Comparison of ENCODE assay signal across 8 cellular contexts in the genomic region with DNA sequence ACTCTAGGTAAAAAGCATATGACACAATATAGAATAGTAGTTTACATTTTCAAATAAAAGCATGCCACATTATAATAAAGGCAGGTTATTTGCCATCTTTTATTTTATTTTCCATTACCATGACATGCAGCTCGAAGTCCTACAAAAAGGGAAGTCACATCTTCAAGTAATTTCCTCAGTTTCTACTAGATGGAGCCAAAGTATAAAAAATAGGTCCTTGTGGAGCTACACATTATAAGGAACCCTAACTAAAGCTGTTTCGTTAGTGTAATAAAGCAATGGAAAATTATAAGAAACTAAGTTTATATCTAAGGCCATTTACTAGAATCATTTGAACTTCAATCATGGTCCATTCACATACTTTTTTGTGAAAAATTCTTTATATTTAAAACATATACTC.
A peak's percentile ranks its signal among the peaks of the same experiment; 100 is the strongest.
DNase-seq lines count a peak whose midpoint lies in the region; ATAC-seq, FAIRE-seq and TF ChIP-seq lines count a peak whose summit lies in the region.
"Had no signal": no experiment of that assay in that cellular context is flagged by ENCODE, and none has a peak within 500 bp of the region (broad histone marks: within the 10 kb centered on the region; RNA-seq: fewer than 3 reads in every experiment).

No MANE protein-coding gene starts in this region.

- no peaks in the 10 kb centered on the region for H3K9me3 Mint-ChIP-seq in stimulated activated naive B cell treated with anti-CD40 and anti-IgM and Interleukin-4, amounts not matched to agents 10 μg/mL and 1 μg/mL and 100 μg/mL, for 72 hours
- H3K9me3 Mint-ChIP-seq: T-helper 1 cell treated with Interleukin-12 subunit alpha and Interleukin-12 subunit beta and Interleukin-4 antibody, amounts not matched to agents 30 μg/mL and 1 μg/mL, for 36 hours had no signal

- H3K27me3 Mint-ChIP-seq in stimulated activated naive B cell treated with anti-CD40 and anti-IgM and Interleukin-4, amounts not matched to agents 10 μg/mL and 1 μg/mL and 100 μg/mL, for 72 hours = no peaks in the 10 kb centered on the region

- no peak overlapping the region for H3K4me3 Mint-ChIP-seq in stimulated activated naive B cell treated with anti-CD40 and anti-IgM and Interleukin-4, amounts not matched to agents 10 μg/mL and 1 μg/mL and 100 μg/mL, for 72 hours
- H3K4me3 Mint-ChIP-seq: T-helper 1 cell treated with Interleukin-12 subunit alpha and Interleukin-12 subunit beta and Interleukin-4 antibody, amounts not matched to agents 30 μg/mL and 1 μg/mL, for 36 hours had no signal

- DNase-seq in NCI-H526 treated with DMSO at 0.1 percent for 48 hours (lab: John Stamatoyannopoulos, UW) (peak; percentile 49), cardiac fibroblast (ENCODE audit: low read depth in 2 of 2) (peak; percentile 26 to 41), retinal pigment epithelial cell (ENCODE audit: low read depth) (no peak), frontal cortex (ENCODE audit: low spot score in 2 of 2) (no peak)
- no peak for DNase-seq in stimulated activated naive B cell treated with anti-CD40 and anti-IgM and Interleukin-4, amounts not matched to agents 10 μg/mL and 1 μg/mL and 100 μg/mL, for 72 hours

- TF ChIP-seq CTCF in cardiac fibroblast (IDR thresholded peaks at IDR 0.05; ENCODE audit: low read depth, low read length) (peak; percentile 11), retinal pigment epithelial cell (conservative IDR thresholded peaks at IDR 0.05; ENCODE audit: low read depth, low read length) (peak; percentile 33)

- no peaks in the 10 kb centered on the region for H3K36me3 Mint-ChIP-seq in stimulated activated naive B cell treated with anti-CD40 and anti-IgM and Interleukin-4, amounts not matched to agents 10 μg/mL and 1 μg/mL and 100 μg/mL, for 72 hours

- ATAC-seq in HG03103 (IDR thresholded peaks at IDR 0.05; ENCODE audit: low read depth, unreplicated experiment) (peak; percentile 44), GM19395 (IDR thresholded peaks at IDR 0.05; ENCODE audit: unreplicated experiment) (no peak)
- no peak for ATAC-seq in stimulated activated naive B cell treated with anti-CD40 and anti-IgM and Interleukin-4, amounts not matched to agents 10 μg/mL and 1 μg/mL and 100 μg/mL, for 72 hours (replicated peaks)

- no peak for FAIRE-seq in frontal cortex (lab: Jason Lieb, UNC)

- no peak overlapping the region for H3K27ac Mint-ChIP-seq in stimulated activated naive B cell treated with anti-CD40 and anti-IgM and Interleukin-4, amounts not matched to agents 10 μg/mL and 1 μg/mL and 100 μg/mL, for 72 hours
- H3K27ac Mint-ChIP-seq: T-helper 1 cell treated with Interleukin-12 subunit alpha and Interleukin-12 subunit beta and Interleukin-4 antibody, amounts not matched to agents 30 μg/mL and 1 μg/mL, for 36 hours had no signal

- no peak overlapping the region for H3K4me3 ChIP-seq in cardiac fibroblast (replicated peaks in 1 of 2; ENCODE audit: low read depth in 2 of 2, low read length in 2 of 2)
- no peak overlapping the region for H3K4me3 ChIP-seq in retinal pigment epithelial cell (ENCODE audit: low read length)

- no peaks in the 10 kb centered on the region for H3K4me1 Mint-ChIP-seq in stimulated activated naive B cell treated with anti-CD40 and anti-IgM and Interleukin-4, amounts not matched to agents 10 μg/mL and 1 μg/mL and 100 μg/mL, for 72 hours

Comparison
In these comparisons a context has a peak if more than half of its experiments do, and no peak if none do; other contexts are left out.
1. DNase-seq: peak in NCI-H526 treated with DMSO at 0.1 percent for 48 hours (single experiment) and cardiac fibroblast (2 of 2); none in retinal pigment epithelial cell (single experiment), stimulated activated naive B cell treated with anti-CD40 and anti-IgM and Interleukin-4, amounts not matched to agents 10 μg/mL and 1 μg/mL and 100 μg/mL, for 72 hours (single experiment) and frontal cortex (0 of 2).